In genomic region chr14:70853658-70854057, GRCh38 we compare ENCODE assay signal across 1 cellular context.
TF ChIP-seq lines count a peak whose summit lies in the region.

No MANE protein-coding gene starts in this region.

TF ChIP-seq in K562, 482 proteins besides CTCF, POLR2A, EP300 and RAD21 (continued from another document):
- TF ChIP-seq ZNF395 (CRISPR knock-in tag; IDR thresholded peaks at IDR 0.05) (peak; percentile 96), ZNF239 (CRISPR knock-in tag; IDR thresholded peaks at IDR 0.05) (peak; percentile 76), HOXB6 (CRISPR knock-in tag; IDR thresholded peaks at IDR 0.05; ENCODE audit: borderline replicate concordance) (0 out of 2 replicates have a peak, but pooled peaks have one; percentile 43), TEAD2 (tag; IDR thresholded peaks at IDR 0.05) (0 out of 2 replicates have a peak, but pooled peaks have one; percentile 50), ETV1 (tag; conservative IDR thresholded peaks at IDR 0.05; ENCODE audit: low read depth) (peak; percentile 67), ZNF354B (CRISPR knock-in tag; IDR thresholded peaks at IDR 0.05) (0 out of 2 replicates have a peak, but pooled peaks have one; percentile 58), PYGO2 (tag; IDR thresholded peaks at IDR 0.05) (peak; percentile 78), DDX20 (tag; IDR thresholded peaks at IDR 0.05; ENCODE audit: low read depth) (0 out of 2 replicates have a peak, but pooled peaks have one; percentile 53), HOMEZ (CRISPR knock-in tag; IDR thresholded peaks at IDR 0.05) (peak; percentile 72; the same call in 1 of the 2 replicates), THRB (CRISPR knock-in tag; conservative IDR thresholded peaks at IDR 0.05) (peak; percentile 76; the same call in 1 of the 2 replicates), ZNF589 (CRISPR knock-in tag; IDR thresholded peaks at IDR 0.05; ENCODE audit: low read depth) (peak; percentile 97), ZNF76 (CRISPR knock-in tag; IDR thresholded peaks at IDR 0.05; ENCODE audit: borderline replicate concordance) (peak; percentile 89), ZNF639 (CRISPR knock-in tag; conservative IDR thresholded peaks at IDR 0.05 in 1 of 2, IDR thresholded peaks at IDR 0.05 in 1 of 2) (peak in 1 of 2 experiments; percentile 94; a peak in 2 of 4 replicates), ZNF644 (tag; IDR thresholded peaks at IDR 0.05; ENCODE audit: low read depth) (peak; percentile 82; the same call in 1 of the 2 replicates), SMAD4 (CRISPR knock-in tag; conservative IDR thresholded peaks at IDR 0.05) (peak; percentile 83), HDAC8 (tag; IDR thresholded peaks at IDR 0.05) (peak; percentile 93), ZNF766 (CRISPR knock-in tag; conservative IDR thresholded peaks at IDR 0.05) (peak; percentile 89), BACH1 (tag; IDR thresholded peaks at IDR 0.05) (0 out of 2 replicates have a peak, but pooled peaks have one; percentile 45), PTRF (tag; IDR thresholded peaks at IDR 0.05) (peak; percentile 63), BCL6 (CRISPR knock-in tag; IDR thresholded peaks at IDR 0.05) (peak; percentile 72; the same call in 1 of the 2 replicates), TEAD1 (CRISPR knock-in tag; IDR thresholded peaks at IDR 0.05) (peak in 1 of 2 experiments; percentile 87; a peak in 2 of 4 replicates), GMEB1 (CRISPR knock-in tag; IDR thresholded peaks at IDR 0.05) (peak; percentile 39; the same call in 1 of the 2 replicates), DIDO1 (tag; IDR thresholded peaks at IDR 0.05; ENCODE audit: low read depth) (peak; percentile 66), KLF6 (CRISPR knock-in tag; IDR thresholded peaks at IDR 0.05; ENCODE audit: borderline replicate concordance) (peak; percentile 91; the same call in 1 of the 2 replicates)
- TF ChIP-seq, protein P1, sequence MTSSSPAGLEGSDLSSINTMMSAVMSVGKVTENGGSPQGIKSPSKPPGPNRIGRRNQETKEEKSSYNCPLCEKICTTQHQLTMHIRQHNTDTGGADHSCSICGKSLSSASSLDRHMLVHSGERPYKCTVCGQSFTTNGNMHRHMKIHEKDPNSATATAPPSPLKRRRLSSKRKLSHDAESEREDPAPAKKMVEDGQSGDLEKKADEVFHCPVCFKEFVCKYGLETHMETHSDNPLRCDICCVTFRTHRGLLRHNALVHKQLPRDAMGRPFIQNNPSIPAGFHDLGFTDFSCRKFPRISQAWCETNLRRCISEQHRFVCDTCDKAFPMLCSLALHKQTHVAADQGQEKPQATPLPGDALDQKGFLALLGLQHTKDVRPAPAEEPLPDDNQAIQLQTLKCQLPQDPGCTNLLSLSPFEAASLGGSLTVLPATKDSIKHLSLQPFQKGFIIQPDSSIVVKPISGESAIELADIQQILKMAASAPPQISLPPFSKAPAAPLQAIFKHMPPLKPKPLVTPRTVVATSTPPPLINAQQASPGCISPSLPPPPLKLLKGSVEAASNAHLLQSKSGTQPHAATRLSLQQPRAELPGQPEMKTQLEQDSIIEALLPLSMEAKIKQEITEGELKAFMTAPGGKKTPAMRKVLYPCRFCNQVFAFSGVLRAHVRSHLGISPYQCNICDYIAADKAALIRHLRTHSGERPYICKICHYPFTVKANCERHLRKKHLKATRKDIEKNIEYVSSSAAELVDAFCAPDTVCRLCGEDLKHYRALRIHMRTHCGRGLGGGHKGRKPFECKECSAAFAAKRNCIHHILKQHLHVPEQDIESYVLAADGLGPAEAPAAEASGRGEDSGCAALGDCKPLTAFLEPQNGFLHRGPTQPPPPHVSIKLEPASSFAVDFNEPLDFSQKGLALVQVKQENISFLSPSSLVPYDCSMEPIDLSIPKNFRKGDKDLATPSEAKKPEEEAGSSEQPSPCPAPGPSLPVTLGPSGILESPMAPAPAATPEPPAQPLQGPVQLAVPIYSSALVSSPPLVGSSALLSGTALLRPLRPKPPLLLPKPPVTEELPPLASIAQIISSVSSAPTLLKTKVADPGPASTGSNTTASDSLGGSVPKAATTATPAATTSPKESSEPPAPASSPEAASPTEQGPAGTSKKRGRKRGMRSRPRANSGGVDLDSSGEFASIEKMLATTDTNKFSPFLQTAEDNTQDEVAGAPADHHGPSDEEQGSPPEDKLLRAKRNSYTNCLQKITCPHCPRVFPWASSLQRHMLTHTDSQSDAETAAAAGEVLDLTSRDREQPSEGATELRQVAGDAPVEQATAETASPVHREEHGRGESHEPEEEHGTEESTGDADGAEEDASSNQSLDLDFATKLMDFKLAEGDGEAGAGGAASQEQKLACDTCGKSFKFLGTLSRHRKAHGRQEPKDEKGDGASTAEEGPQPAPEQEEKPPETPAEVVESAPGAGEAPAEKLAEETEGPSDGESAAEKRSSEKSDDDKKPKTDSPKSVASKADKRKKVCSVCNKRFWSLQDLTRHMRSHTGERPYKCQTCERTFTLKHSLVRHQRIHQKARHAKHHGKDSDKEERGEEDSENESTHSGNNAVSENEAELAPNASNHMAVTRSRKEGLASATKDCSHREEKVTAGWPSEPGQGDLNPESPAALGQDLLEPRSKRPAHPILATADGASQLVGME (CRISPR knock-in tag; IDR thresholded peaks at IDR 0.05), result peak; percentile 50; the same call in 1 of the 2 replicates
- TF ChIP-seq, protein P2, sequence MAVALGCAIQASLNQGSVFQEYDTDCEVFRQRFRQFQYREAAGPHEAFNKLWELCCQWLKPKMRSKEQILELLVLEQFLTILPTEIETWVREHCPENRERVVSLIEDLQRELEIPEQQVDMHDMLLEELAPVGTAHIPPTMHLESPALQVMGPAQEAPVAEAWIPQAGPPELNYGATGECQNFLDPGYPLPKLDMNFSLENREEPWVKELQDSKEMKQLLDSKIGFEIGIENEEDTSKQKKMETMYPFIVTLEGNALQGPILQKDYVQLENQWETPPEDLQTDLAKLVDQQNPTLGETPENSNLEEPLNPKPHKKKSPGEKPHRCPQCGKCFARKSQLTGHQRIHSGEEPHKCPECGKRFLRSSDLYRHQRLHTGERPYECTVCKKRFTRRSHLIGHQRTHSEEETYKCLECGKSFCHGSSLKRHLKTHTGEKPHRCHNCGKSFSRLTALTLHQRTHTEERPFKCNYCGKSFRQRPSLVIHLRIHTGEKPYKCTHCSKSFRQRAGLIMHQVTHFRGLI (CRISPR knock-in tag; IDR thresholded peaks at IDR 0.05), result peak; percentile 81
